In genomic region chr16:73886378-73886777, GRCh38 we compare ENCODE assay signal across 27 cellular contexts.
DNase-seq lines count a peak whose midpoint lies in the region; FAIRE-seq and TF ChIP-seq lines count a peak whose summit lies in the region.
"Had no signal": no experiment of that assay in that cellular context is flagged by ENCODE, and none has a peak within 500 bp of the region (broad histone marks: within the 10 kb centered on the region; RNA-seq: fewer than 3 reads in every experiment).

No MANE protein-coding gene starts in this region.

- DNase-seq in NCI-H82 (lab: John Stamatoyannopoulos, UW): peak; percentile 2
- DNase-seq in NCI-H82 treated with DMSO at 0.1 percent for 48 hours (lab: John Stamatoyannopoulos, UW; ENCODE audit: unreplicated experiment): no peak
- DNase-seq in NCI-H524 treated with DMSO at 0.1 percent for 48 hours (lab: John Stamatoyannopoulos, UW): peak; percentile 68
- DNase-seq in type B pancreatic cell (ENCODE audit: extremely low spot score, unreplicated experiment): no peak
- DNase-seq in right atrium auricular region (ENCODE audit: low spot score): no peak
- no peak for DNase-seq in urothelium cell line (ENCODE audit: low spot score)
- no peak for DNase-seq in foreskin fibroblast
- DNase-seq: ACHN; AML-193; BE2C; CD4-positive, alpha-beta T cell; CD8-positive, alpha-beta memory T cell; DMS 273 treated with DMSO at 0.1 percent for 48 hours; DMS53; DMS79 treated with DMSO at 0.1 percent for 48 hours; GF-D8; GOT3; H7; HCEC 1CT had no signal

- no peaks in the 10 kb centered on the region for H3K27me3 ChIP-seq in right atrium auricular region
- H3K27me3 ChIP-seq: BE2C; BLaER1 treated with 17β-estradiol and CSF1 and Interleukin-3, amounts not matched to agents 10 nM and 100 nM had no signal

- TF ChIP-seq CTCF in nephron (IDR thresholded peaks at IDR 0.05; ENCODE audit: unreplicated experiment in 3 of 3): no peak
- peak; percentile 22 for TF ChIP-seq CTCF in type B pancreatic cell (conservative IDR thresholded peaks at IDR 0.05)
- TF ChIP-seq CTCF in right atrium auricular region (IDR thresholded peaks at IDR 0.05): no peak
- no peak for TF ChIP-seq CTCF in foreskin fibroblast (IDR thresholded peaks at IDR 0.05; ENCODE audit: low read depth, low read length)

- H3K9me3 ChIP-seq in right atrium auricular region: no peaks in the 10 kb centered on the region
- H3K9me3 ChIP-seq: BE2C; BLaER1 treated with 17β-estradiol and CSF1 and Interleukin-3, amounts not matched to agents 10 nM and 100 nM had no signal

- FAIRE-seq in urothelium cell line (lab: Jason Lieb, UNC): no peak
- FAIRE-seq: A204.1, D721Med, GM12891, GM18507 had no signal

- H3K9me3 Mint-ChIP-seq in nephron (no peaks in the 10 kb centered on the region), type B pancreatic cell (no peaks in the 10 kb centered on the region)
- H3K9me3 Mint-ChIP-seq: CD4-positive, alpha-beta T cell; CD8-positive, alpha-beta memory T cell had no signal

- H3K27me3 Mint-ChIP-seq in nephron (ENCODE audit: low read depth): peaks cover 35% of the 10 kb centered on the region
- peaks cover 56% of the 10 kb centered on the region for H3K27me3 Mint-ChIP-seq in type B pancreatic cell

- H3K27ac Mint-ChIP-seq in nephron (peak overlapping the region in 2 of 3 experiments; percentile 6 to 44), type B pancreatic cell (no peak overlapping the region)
- H3K27ac Mint-ChIP-seq: CD14-positive monocyte; CD4-positive, alpha-beta T cell; CD8-positive, alpha-beta memory T cell had no signal

- H3K4me3 Mint-ChIP-seq in nephron (peak overlapping the region in 1 of 3 experiments; percentile 29), type B pancreatic cell (no peak overlapping the region)
- H3K4me3 Mint-ChIP-seq: CD14-positive monocyte; CD4-positive, alpha-beta T cell; CD8-positive, alpha-beta memory T cell had no signal

- peaks cover 0 to 12% of the 10 kb centered on the region in 2 donors for H3K4me1 ChIP-seq in right atrium auricular region

- H3K36me3 ChIP-seq in right atrium auricular region: no peaks in the 10 kb centered on the region
- H3K36me3 ChIP-seq: BE2C; BLaER1 treated with 17β-estradiol and CSF1 and Interleukin-3, amounts not matched to agents 10 nM and 100 nM had no signal

- H3K4me1 Mint-ChIP-seq in nephron (peaks cover 37% of the 10 kb centered on the region), type B pancreatic cell (ENCODE audit: unreplicated experiment) (peaks cover 41% of the 10 kb centered on the region)
- H3K4me1 Mint-ChIP-seq: CD8-positive, alpha-beta memory T cell had no signal

- H3K4me3 ChIP-seq in right atrium auricular region: no peak overlapping the region
- H3K4me3 ChIP-seq in foreskin fibroblast (ENCODE audit: low read depth in 1 of 2, low read length in 2 of 2): no peak overlapping the region
- H3K4me3 ChIP-seq: BLaER1 treated with 17β-estradiol and CSF1 and Interleukin-3, amounts not matched to agents 10 nM and 100 nM had no signal

- H3K36me3 Mint-ChIP-seq in nephron (ENCODE audit: low read depth) (no peaks in the 10 kb centered on the region), type B pancreatic cell (no peaks in the 10 kb centered on the region)
- H3K36me3 Mint-ChIP-seq: CD14-positive monocyte; CD8-positive, alpha-beta memory T cell had no signal

- H3K27ac ChIP-seq in right atrium auricular region: no peak overlapping the region
- H3K27ac ChIP-seq: 22Rv1; BLaER1 treated with 17β-estradiol and CSF1 and Interleukin-3, amounts not matched to agents 10 nM and 100 nM had no signal

Comparison
In these comparisons a context has a peak if more than half of its experiments do, and no peak if none do; other contexts are left out.
1. DNase-seq: peak in NCI-H82 (single experiment) and NCI-H524 treated with DMSO at 0.1 percent for 48 hours (single experiment); none in NCI-H82 treated with DMSO at 0.1 percent for 48 hours (single experiment), type B pancreatic cell (single experiment), right atrium auricular region (single experiment), urothelium cell line (single experiment) and foreskin fibroblast (0 of 2).